In the genomic region with DNA sequence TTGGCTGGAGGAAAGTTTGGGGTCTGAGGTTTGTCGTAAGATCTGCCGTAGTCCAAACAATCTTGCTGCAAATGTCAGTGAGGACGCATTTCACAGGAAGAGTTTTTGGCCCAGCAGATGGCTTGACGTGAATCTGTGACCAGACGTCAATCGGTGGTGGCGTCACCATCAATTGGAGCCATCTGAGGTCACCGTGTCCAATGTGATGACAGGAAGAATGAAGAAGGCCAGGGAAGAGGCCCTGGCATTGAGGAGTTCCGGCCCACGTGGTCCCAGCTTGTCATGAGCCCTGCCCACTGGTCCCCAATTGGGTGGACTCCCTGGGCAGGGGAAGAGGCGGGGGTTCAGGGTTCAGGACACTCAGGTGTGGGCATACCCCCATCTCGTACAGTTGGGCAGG, we compare ENCODE assay signal across 16 cellular contexts.
DNase-seq lines count a peak whose midpoint lies in the region; ATAC-seq and TF ChIP-seq lines count a peak whose summit lies in the region.
"Had no signal": no experiment of that assay in that cellular context is flagged by ENCODE, and none has a peak within 500 bp of the region (broad histone marks: within the 10 kb centered on the region; RNA-seq: fewer than 3 reads in every experiment).

No MANE protein-coding gene starts in this region.

- H3K36me3 ChIP-seq in left ventricle myocardium inferior (no peaks in the 10 kb centered on the region), mesendoderm (ENCODE audit: control insufficient read depth, insufficient read depth, low read length) (no peaks in the 10 kb centered on the region)
- H3K36me3 ChIP-seq: BLaER1 had no signal

- H3K56ac ChIP-seq in mesendoderm (ENCODE audit: low read length), result peak overlapping the region; percentile 79

- H3K9ac ChIP-seq in mesendoderm (ENCODE audit: low read length), result peak overlapping the region; percentile 2
- H3K9ac ChIP-seq: BLaER1 had no signal

- no peak overlapping the region for H4K5ac ChIP-seq in mesendoderm (ENCODE audit: low read length)

- H3K23ac ChIP-seq in mesendoderm (ENCODE audit: low read length), result no peak overlapping the region

- WGBS in mesendoderm (ENCODE audit: extremely low coverage, insufficient coverage, low lambda C conversion rate), result no CpG with 5 or more reads among the region's 12 CpGs

- H2BK120ac ChIP-seq in mesendoderm (ENCODE audit: low read depth, low read length), result no peak overlapping the region

- DNase-seq in Right ventricle myocardium inferior (ENCODE audit: missing footprints), result peak; percentile 17
- no peak for DNase-seq in left ventricle myocardium inferior
- DNase-seq in mesendoderm, result no peak
- no peak for DNase-seq in NCI-H146 (lab: John Stamatoyannopoulos, UW)
- DNase-seq in NCI-H774 (lab: John Stamatoyannopoulos, UW), result no peak
- DNase-seq: AML-193; CD4-positive, alpha-beta memory T cell; DMS153; DMS79; GF-D8; H9 had no signal

- intact Hi-C loops in Right ventricle myocardium inferior (cut with DNase I), result no loop called here
- intact Hi-C loops in left ventricle myocardium inferior (cut with micrococcal nuclease), result no loop called here

- H2BK5ac ChIP-seq in mesendoderm (ENCODE audit: low read length), result peak overlapping the region; percentile 74

- H3K4me1 ChIP-seq in left ventricle myocardium inferior (no peaks in the 10 kb centered on the region), mesendoderm (ENCODE audit: control insufficient read depth, low read depth, low read length) (peaks cover 10% of the 10 kb centered on the region)
- H3K4me1 ChIP-seq: A549 had no signal

- peak overlapping the region; percentile 48 for H2AK5ac ChIP-seq in mesendoderm (ENCODE audit: low read length)

- no peak for TF ChIP-seq CTCF in left ventricle myocardium inferior (IDR thresholded peaks at IDR 0.05; ENCODE audit: borderline replicate concordance)

- H3K27ac ChIP-seq in left ventricle myocardium inferior (replicated peaks) (no peak overlapping the region), angular gyrus (ENCODE audit: low read depth, low read length) (peak overlapping the region; percentile 22), mesendoderm (ENCODE audit: low read depth, low read length) (no peak overlapping the region)
- H3K27ac ChIP-seq: 22Rv1, A549, BLaER1 had no signal

- no peak overlapping the region for H4K8ac ChIP-seq in mesendoderm (ENCODE audit: low read depth, low read length)

- peaks cover 98% of the 10 kb centered on the region for H3K27me3 ChIP-seq in left ventricle myocardium inferior (ENCODE audit: low read depth)
- H3K27me3 ChIP-seq in mesendoderm (ENCODE audit: insufficient read depth, low read length, poor library complexity), result no peaks in the 10 kb centered on the region
- H3K27me3 ChIP-seq: BLaER1 had no signal

- no peaks in the 10 kb centered on the region for H3K79me2 ChIP-seq in mesendoderm (ENCODE audit: control insufficient read depth, insufficient read depth, low read length)

- no peaks in the 10 kb centered on the region for H3K9me3 ChIP-seq in left ventricle myocardium inferior (replicated peaks)
- H3K9me3 ChIP-seq: A549, BLaER1 had no signal

- no peak overlapping the region for H2BK15ac ChIP-seq in mesendoderm (replicated peaks; ENCODE audit: low read depth)

- H3K79me1 ChIP-seq in mesendoderm (ENCODE audit: low read length), result no peaks in the 10 kb centered on the region

- H3K4ac ChIP-seq in mesendoderm (ENCODE audit: low read depth, low read length), result no peak overlapping the region

- no peak overlapping the region for H3K18ac ChIP-seq in mesendoderm (ENCODE audit: low read length)

- H3K4me3 ChIP-seq in left ventricle myocardium inferior, result no peak overlapping the region
- no peak overlapping the region for H3K4me3 ChIP-seq in mesendoderm (ENCODE audit: low read length)
- H3K4me3 ChIP-seq: A549, BLaER1 had no signal

- ATAC-seq in Right ventricle myocardium inferior (peak; percentile 15), HG03095 (IDR thresholded peaks at IDR 0.05; ENCODE audit: unreplicated experiment) (no peak)

- no peak overlapping the region for H3K4me2 ChIP-seq in mesendoderm (ENCODE audit: low read length)
- H3K4me2 ChIP-seq: A549, BLaER1 had no signal
